Comparison of ENCODE assay signal across 13 cellular contexts in genomic region chr5:7794823-7795222, GRCh38. TPM values are rescaled to one million over a fixed set of nuclear protein-coding genes. Genes with fewer than 3 reads are reported as not detected.
A peak's percentile ranks its signal among the peaks of the same experiment; 100 is the strongest.
DNase-seq lines count a peak whose midpoint lies in the region; ATAC-seq lines count a peak whose summit lies in the region.
"Had no signal": no experiment of that assay in that cellular context is flagged by ENCODE, and none has a peak within 500 bp of the region (broad histone marks: within the 10 kb centered on the region; RNA-seq: fewer than 3 reads in every experiment).

No MANE protein-coding gene starts in this region.

- H3K27ac Mint-ChIP-seq in stimulated activated naive CD8-positive, alpha-beta T cell treated with anti-CD3 and anti-CD28 coated beads, Interleukin-15, amount 100 ng/mL, for 72 hours, result no peak overlapping the region
- H3K27ac Mint-ChIP-seq: activated T-cell treated with anti-CD3 and anti-CD28 coated beads, Interleukin-2, amount 50 U/mL, for 24 hours; nephron had no signal

- no peak overlapping the region for H3K4me3 Mint-ChIP-seq in stimulated activated naive CD8-positive, alpha-beta T cell treated with anti-CD3 and anti-CD28 coated beads, Interleukin-15, amount 100 ng/mL, for 72 hours
- H3K4me3 Mint-ChIP-seq: activated T-cell treated with anti-CD3 and anti-CD28 coated beads, Interleukin-2, amount 50 U/mL, for 24 hours; nephron had no signal

- ATAC-seq in GM18499 (IDR thresholded peaks at IDR 0.05; ENCODE audit: insufficient read depth, unreplicated experiment) (peak; percentile 37), GM21360 (IDR thresholded peaks at IDR 0.05; ENCODE audit: unreplicated experiment) (peak; percentile 54), HG02885 (IDR thresholded peaks at IDR 0.05; ENCODE audit: poor library complexity, unreplicated experiment) (peak; percentile 50), HG03565 (IDR thresholded peaks at IDR 0.05; ENCODE audit: unreplicated experiment) (peak; percentile 30)
- no peak for ATAC-seq in stimulated activated naive CD8-positive, alpha-beta T cell treated with anti-CD3 and anti-CD28 coated beads, Interleukin-15, amount 100 ng/mL, for 72 hours

- no peaks in the 10 kb centered on the region for H3K9me3 Mint-ChIP-seq in stimulated activated naive CD8-positive, alpha-beta T cell treated with anti-CD3 and anti-CD28 coated beads, Interleukin-15, amount 100 ng/mL, for 72 hours
- H3K9me3 Mint-ChIP-seq: activated T-cell treated with anti-CD3 and anti-CD28 coated beads, Interleukin-2, amount 50 U/mL, for 24 hours; nephron had no signal

- no peaks in the 10 kb centered on the region for H3K4me1 Mint-ChIP-seq in stimulated activated naive CD8-positive, alpha-beta T cell treated with anti-CD3 and anti-CD28 coated beads, Interleukin-15, amount 100 ng/mL, for 72 hours
- H3K4me1 Mint-ChIP-seq: nephron had no signal

- peaks cover 44% of the 10 kb centered on the region for H3K27me3 Mint-ChIP-seq in stimulated activated naive CD8-positive, alpha-beta T cell treated with anti-CD3 and anti-CD28 coated beads, Interleukin-15, amount 100 ng/mL, for 72 hours

- DNase-seq in Ammon's horn (ENCODE audit: low spot score) (no peak), NCI-H2107 (lab: John Stamatoyannopoulos, UW) (no peak), A172 (ENCODE audit: low spot score) (no peak)
- no peak for DNase-seq in stimulated activated naive CD8-positive, alpha-beta T cell treated with anti-CD3 and anti-CD28 coated beads, Interleukin-15, amount 100 ng/mL, for 72 hours
- DNase-seq: activated T-cell treated with anti-CD3 and anti-CD28 coated beads, Interleukin-2, amount 50 U/mL, for 24 hours; GM23248; NCI-H2227 treated with DMSO at 0.1 percent for 48 hours had no signal

RNA-seq across cellular contexts. Expression of gene CFAP90, which starts 56.1 kb away (rescaled TPM):
- total RNA-seq in A172 (2014; rRNA removed; shearing (Covaris generic)), result not detected in 2 replicates
- total RNA-seq: bronchial epithelial cell had no signal
